Comparison of ENCODE assay signal across 9 cellular contexts in the genomic region with DNA sequence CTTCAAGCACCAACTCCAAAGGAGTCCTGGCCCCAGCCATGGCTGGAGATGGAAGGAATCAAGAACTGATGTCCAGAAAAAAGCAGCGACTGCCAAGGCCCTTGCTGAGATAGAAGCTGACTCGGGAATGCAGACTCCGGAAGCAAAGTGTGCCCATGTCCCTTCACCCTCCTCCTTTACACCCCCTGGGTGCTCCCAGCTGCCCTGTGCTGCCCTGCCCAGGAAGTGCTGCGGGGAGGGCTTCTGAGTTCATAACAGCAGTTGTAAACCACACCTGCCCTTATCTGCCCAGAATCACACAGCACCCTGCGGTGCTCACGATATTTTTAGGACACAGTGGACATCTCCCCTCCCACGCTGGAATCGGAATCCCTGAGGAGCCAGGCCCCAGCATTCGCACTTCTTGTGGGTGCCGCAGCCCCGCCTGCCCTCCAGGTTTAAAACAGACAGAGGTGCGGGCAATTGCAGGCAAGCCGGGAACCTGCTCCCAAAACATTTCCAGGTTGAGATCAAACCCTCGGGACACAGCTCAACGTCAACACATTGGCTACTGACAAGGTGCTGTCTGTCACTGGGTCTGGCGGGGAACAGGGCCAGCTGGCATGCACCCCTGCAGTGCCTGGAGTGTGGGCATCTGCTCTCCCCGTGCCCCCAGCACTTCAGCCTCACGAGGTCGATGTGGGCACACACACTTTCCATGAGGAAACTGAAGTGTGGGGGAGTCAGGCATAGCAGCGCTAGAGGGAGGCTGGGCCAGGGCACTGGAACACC. TPM values are rescaled to one million over a fixed set of nuclear protein-coding genes. Genes with fewer than 3 reads are reported as not detected.
DNase-seq lines count a peak whose midpoint lies in the region; ATAC-seq and TF ChIP-seq lines count a peak whose summit lies in the region.
"Had no signal": no experiment of that assay in that cellular context is flagged by ENCODE, and none has a peak within 500 bp of the region (broad histone marks: within the 10 kb centered on the region; RNA-seq: fewer than 3 reads in every experiment).

No MANE protein-coding gene starts in this region.

- in situ Hi-C loops in mammary epithelial cell (cut with MboI; ENCODE audit: low sequenced_read_pairs in 2 of 2) = no loop called here

- H3K4me3 Mint-ChIP-seq in Calu3 (ENCODE audit: low read depth, unreplicated experiment) (peak overlapping the region; percentile 19), natural killer cell (peak overlapping the region; percentile 17)

- ATAC-seq in natural killer cell (peak in 2 of 3 donors; percentile 39 to 48), HG03045 (IDR thresholded peaks at IDR 0.05; ENCODE audit: unreplicated experiment) (no peak), GM21528 (IDR thresholded peaks at IDR 0.05; ENCODE audit: low FRiP score, unreplicated experiment) (no peak), HG02798 (IDR thresholded peaks at IDR 0.05; ENCODE audit: poor library complexity, unreplicated experiment) (no peak)

- CTCF ChIA-PET in Calu3 (lab: Charles Lee) (interaction anchor here (0.6 kb wide), 1 partner anchor 59 kb away, joined by 3 read pairs; no protein-coding TSS in a partner anchor), mammary epithelial cell (lab: Charles Lee; ENCODE audit: low non-redundant PET) (no interaction called here)

- peaks cover 26% of the 10 kb centered on the region for H3K4me1 ChIP-seq in mammary epithelial cell (ENCODE audit: insufficient read depth, low read length)

- BruUV-seq in Calu3 (replicated peaks; lab: Mats Ljungman, UMichigan) (no TSS peak), mammary epithelial cell (replicated peaks; lab: Mats Ljungman, UMichigan) (no TSS peak)

- no peaks in the 10 kb centered on the region for H3K27me3 ChIP-seq in mammary epithelial cell (ENCODE audit: insufficient read depth, low read length)

- DNase-seq in Calu3 (peak; percentile 28), NCI-H1417 (lab: John Stamatoyannopoulos, UW) (peak; percentile 79 to 97 (median 92)), mammary epithelial cell (peak; percentile 29), natural killer cell (no peak), activated gamma-delta T cell treated with Interleukin-2 at 50 U/mL for 16 hours (no peak)
- DNase-seq: activated T-cell treated with anti-CD3 and anti-CD28 coated beads, Interleukin-2, amount 50 U/mL, for 48 hours had no signal

- dilution Hi-C loops in mammary epithelial cell (cut with HindIII; ENCODE audit: low sequenced_read_pairs) = no loop called here

- peak overlapping the region; percentile 79 for H3K4me2 ChIP-seq in mammary epithelial cell (ENCODE audit: insufficient read depth, low read depth, low read length)

- intact Hi-C loops in Calu3 (cut with micrococcal nuclease; ENCODE audit: unreplicated experiment) (no loop called here), mammary epithelial cell (cut with micrococcal nuclease) (no loop called here), natural killer cell (cut with micrococcal nuclease) (no loop called here)

- no peak overlapping the region for H3K27ac ChIP-seq in mammary epithelial cell (ENCODE audit: insufficient read depth, low read depth, low read length)

- H2AFZ ChIP-seq in mammary epithelial cell (ENCODE audit: low read depth, low read length) = peak overlapping the region; percentile 78

- no peak for TF ChIP-seq CTCF in Calu3 (IDR thresholded peaks at IDR 0.05; ENCODE audit: unreplicated experiment)
- TF ChIP-seq CTCF in mammary epithelial cell (conservative IDR thresholded peaks at IDR 0.05 in 1 of 2, IDR thresholded peaks at IDR 0.05 in 1 of 2; ENCODE audit: extremely low read depth in 1 of 2, insufficient read depth in 1 of 2, low read depth in 1 of 2, low read length in 2 of 2) = no peak
- no peak for TF ChIP-seq CTCF in natural killer cell (IDR thresholded peaks at IDR 0.05)

- H3K36me3 Mint-ChIP-seq in Calu3 (ENCODE audit: insufficient read depth, unreplicated experiment) = peaks cover 5% of the 10 kb centered on the region
- no peaks in the 10 kb centered on the region for H3K36me3 Mint-ChIP-seq in natural killer cell

- no peaks in the 10 kb centered on the region for H3K27me3 Mint-ChIP-seq in Calu3 (ENCODE audit: unreplicated experiment)
- peaks cover 0 to 6% of the 10 kb centered on the region in 2 donors for H3K27me3 Mint-ChIP-seq in natural killer cell (ENCODE audit: low read depth in 2 of 2)

- H3K4me3 ChIP-seq in mammary epithelial cell (replicated peaks in 1 of 3; ENCODE audit: insufficient read depth in 1 of 3, low read depth in 2 of 3, low read length in 3 of 3) = peak overlapping the region in 2 of 3 experiments; percentile 10 to 17

- peaks cover 7% of the 10 kb centered on the region for H3K79me2 ChIP-seq in mammary epithelial cell (ENCODE audit: insufficient read depth, low read length)

- H3K9me3 ChIP-seq in mammary epithelial cell (replicated peaks; ENCODE audit: insufficient read depth, low read length) = no peaks in the 10 kb centered on the region

- H3K4me1 Mint-ChIP-seq in Calu3 (ENCODE audit: low read depth, unreplicated experiment) = peaks cover 8% of the 10 kb centered on the region
- H3K4me1 Mint-ChIP-seq in natural killer cell = peaks cover 10 to 15% of the 10 kb centered on the region in 2 donors

- WGBS in mammary epithelial cell (ENCODE audit: low coverage, missing lambda C conversion rate) = 7% methylated on average over 12 of the region's 20 CpGs

- H3K9me3 Mint-ChIP-seq in Calu3 (ENCODE audit: low read depth, unreplicated experiment) = no peaks in the 10 kb centered on the region
- no peaks in the 10 kb centered on the region for H3K9me3 Mint-ChIP-seq in natural killer cell

- no peak overlapping the region for H3K9ac ChIP-seq in mammary epithelial cell (ENCODE audit: insufficient read depth, low read length)

- H3K27ac Mint-ChIP-seq in Calu3 (ENCODE audit: unreplicated experiment) (no peak overlapping the region), natural killer cell (peak overlapping the region in 1 of 2 donors; percentile 53)

- H4K20me1 ChIP-seq in mammary epithelial cell (ENCODE audit: insufficient read depth, low read length) = no peaks in the 10 kb centered on the region

- H3K36me3 ChIP-seq in mammary epithelial cell (ENCODE audit: insufficient read depth, low read length) = no peaks in the 10 kb centered on the region

RNA-seq across cellular contexts. Expression of gene RAB20, which starts 36.9 kb away (rescaled TPM):
- total RNA-seq in Calu3 (2022) (9.7 and 11.9 TPM in 2 replicates), mammary epithelial cell (1 to 10 TPM; 5.5 to 6.1 TPM), natural killer cell (1 to 10 TPM; 1.0 to 3.3 (median 1.2) TPM)
- 9.7 TPM for polyA plus RNA-seq in mammary epithelial cell
- polyA minus RNA-seq in mammary epithelial cell = 21.6 TPM

Comparison
In these comparisons a context has a peak if more than half of its experiments do, and no peak if none do; other contexts are left out.
1. DNase-seq: peak in Calu3 (single experiment), NCI-H1417 (3 of 3) and mammary epithelial cell (single experiment); none in natural killer cell (single experiment) and activated gamma-delta T cell treated with Interleukin-2 at 50 U/mL for 16 hours (single experiment).
2. ATAC-seq: peak in natural killer cell (2 of 3); none in HG03045 (single experiment), GM21528 (single experiment) and HG02798 (single experiment).